In the genomic region with DNA sequence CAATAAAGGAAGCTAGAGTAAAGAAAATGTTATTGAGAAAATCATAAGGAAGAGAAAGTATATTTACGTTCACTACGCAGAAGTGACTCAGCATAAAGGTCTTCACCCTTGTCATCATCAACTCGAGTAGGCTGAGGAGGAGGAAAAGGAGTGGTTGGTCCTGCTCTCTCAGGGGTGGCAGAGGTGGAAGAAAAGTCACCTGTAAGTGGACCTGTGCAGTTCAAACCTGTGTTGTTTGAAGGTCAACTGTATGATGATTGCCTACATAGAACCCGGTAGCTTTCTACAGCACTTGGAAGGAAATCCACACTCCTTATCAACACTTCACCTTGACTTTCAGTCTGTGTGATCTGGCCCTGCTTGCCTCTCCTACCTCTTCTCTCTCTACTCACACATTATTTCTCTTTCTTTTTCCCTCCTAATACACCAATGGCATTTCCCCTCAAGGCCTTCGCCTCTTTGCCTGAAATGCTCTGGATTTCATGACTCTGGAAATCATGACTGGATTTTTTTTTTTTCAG, we compare ENCODE assay signal across 14 cellular contexts.
DNase-seq lines count a peak whose midpoint lies in the region; ATAC-seq and TF ChIP-seq lines count a peak whose summit lies in the region.
"Had no signal": no experiment of that assay in that cellular context is flagged by ENCODE, and none has a peak within 500 bp of the region (broad histone marks: within the 10 kb centered on the region; RNA-seq: fewer than 3 reads in every experiment).

No MANE protein-coding gene starts in this region.

- ATAC-seq in activated T-helper 17 cell treated with anti-CD3 and anti-CD28 coated beads, Interleukin-2, amount 50 U/mL, for 72 hours (replicated peaks): peak; percentile 32
- ATAC-seq in left lung: peak; percentile 81
- ATAC-seq in upper lobe of right lung: peak; percentile 54
- ATAC-seq in HG02588 (IDR thresholded peaks at IDR 0.05; ENCODE audit: unreplicated experiment): no peak
- ATAC-seq: WTC11 had no signal

- H3K27ac ChIP-seq in left lung (peak overlapping the region; percentile 20 to 90), upper lobe of right lung (peak overlapping the region; percentile 2)
- H3K27ac ChIP-seq: uterus had no signal

- H3K4me3 ChIP-seq in left lung (no peak overlapping the region), upper lobe of right lung (no peak overlapping the region)
- H3K4me3 ChIP-seq: uterus had no signal

- CTCF ChIA-PET in activated naive CD4-positive, alpha-beta T cell treated with anti-CD3 and anti-CD28 coated beads for 36 hours (lab: Charles Lee): no interaction called here

- H3K36me3 ChIP-seq in left lung: no peaks in the 10 kb centered on the region
- H3K36me3 ChIP-seq in upper lobe of right lung: no peaks in the 10 kb centered on the region
- H3K36me3 ChIP-seq: uterus had no signal

- intact Hi-C loops in activated naive CD4-positive, alpha-beta T cell treated with anti-CD3 and anti-CD28 coated beads for 36 hours (cut with micrococcal nuclease): no loop called here
- intact Hi-C loops in left lung (cut with DNase I): no loop called here
- intact Hi-C loops in upper lobe of right lung (cut with DNase I): no loop called here

- H3K9me3 Mint-ChIP-seq in activated naive CD4-positive, alpha-beta T cell treated with anti-CD3 and anti-CD28 coated beads for 36 hours: no peaks in the 10 kb centered on the region
- no peaks in the 10 kb centered on the region for H3K9me3 Mint-ChIP-seq in activated T-helper 17 cell treated with anti-CD3 and anti-CD28 coated beads, Interleukin-2, amount 50 U/mL, for 72 hours
- H3K9me3 Mint-ChIP-seq: WTC11 had no signal

- peaks cover 0 to 68% of the 10 kb centered on the region in 2 donors for H3K4me1 ChIP-seq in left lung
- peaks cover 19% of the 10 kb centered on the region for H3K4me1 ChIP-seq in upper lobe of right lung

- no peaks in the 10 kb centered on the region for H3K27me3 ChIP-seq in left lung
- H3K27me3 ChIP-seq in upper lobe of right lung: no peaks in the 10 kb centered on the region
- H3K27me3 ChIP-seq: uterus had no signal

- peak overlapping the region; percentile 22 for H3K27ac Mint-ChIP-seq in activated naive CD4-positive, alpha-beta T cell treated with anti-CD3 and anti-CD28 coated beads for 36 hours
- H3K27ac Mint-ChIP-seq in activated T-helper 17 cell treated with anti-CD3 and anti-CD28 coated beads, Interleukin-2, amount 50 U/mL, for 72 hours: peak overlapping the region; percentile 26
- H3K27ac Mint-ChIP-seq: WTC11 had no signal

- H3K4me3 Mint-ChIP-seq in activated naive CD4-positive, alpha-beta T cell treated with anti-CD3 and anti-CD28 coated beads for 36 hours: no peak overlapping the region
- H3K4me3 Mint-ChIP-seq in activated T-helper 17 cell treated with anti-CD3 and anti-CD28 coated beads, Interleukin-2, amount 50 U/mL, for 72 hours: no peak overlapping the region
- H3K4me3 Mint-ChIP-seq: WTC11 had no signal

- H3K27me3 Mint-ChIP-seq in activated naive CD4-positive, alpha-beta T cell treated with anti-CD3 and anti-CD28 coated beads for 36 hours (ENCODE audit: low read depth): no peaks in the 10 kb centered on the region
- H3K27me3 Mint-ChIP-seq in activated T-helper 17 cell treated with anti-CD3 and anti-CD28 coated beads, Interleukin-2, amount 50 U/mL, for 72 hours: no peaks in the 10 kb centered on the region

- H3K9me3 ChIP-seq in left lung (no peaks in the 10 kb centered on the region), upper lobe of right lung (no peaks in the 10 kb centered on the region)
- H3K9me3 ChIP-seq: uterus had no signal

- H3K4me1 Mint-ChIP-seq in activated naive CD4-positive, alpha-beta T cell treated with anti-CD3 and anti-CD28 coated beads for 36 hours (ENCODE audit: low read depth): peaks cover 25% of the 10 kb centered on the region
- peaks cover 11% of the 10 kb centered on the region for H3K4me1 Mint-ChIP-seq in activated T-helper 17 cell treated with anti-CD3 and anti-CD28 coated beads, Interleukin-2, amount 50 U/mL, for 72 hours

- no peak for TF ChIP-seq CTCF in left lung (IDR thresholded peaks at IDR 0.05)
- no peak for TF ChIP-seq CTCF in upper lobe of right lung (IDR thresholded peaks at IDR 0.05)

- DNase-seq in activated naive CD4-positive, alpha-beta T cell treated with anti-CD3 and anti-CD28 coated beads for 36 hours: no peak
- DNase-seq in activated naive CD4-positive, alpha-beta T cell treated with Interleukin-2 at 50 U/mL for 16 hours: no peak
- no peak for DNase-seq in left lung
- DNase-seq in upper lobe of right lung: no peak
- DNase-seq in middle frontal gyrus (ENCODE audit: extremely low spot score, low spot score): no peak
- no peak for DNase-seq in NCI-H2171 treated with DMSO at 0.1 percent for 48 hours (lab: John Stamatoyannopoulos, UW)
- DNase-seq: activated T-cell treated with anti-CD3 and anti-CD28 coated beads for 4 hours, aorta, NCI-H526, SHP77 treated with DMSO at 0.1 percent for 48 hours, uterus had no signal

- no peaks in the 10 kb centered on the region for H3K36me3 Mint-ChIP-seq in activated naive CD4-positive, alpha-beta T cell treated with anti-CD3 and anti-CD28 coated beads for 36 hours (ENCODE audit: low read depth)
- H3K36me3 Mint-ChIP-seq in activated T-helper 17 cell treated with anti-CD3 and anti-CD28 coated beads, Interleukin-2, amount 50 U/mL, for 72 hours (ENCODE audit: low read depth): no peaks in the 10 kb centered on the region
- H3K36me3 Mint-ChIP-seq: WTC11 had no signal
